ENCODE assay signal across 1 cellular context in genomic region chr17:45060382-45060823, GRCh38.
TF ChIP-seq lines count a peak whose summit lies in the region.

No MANE protein-coding gene starts in this region.

TF ChIP-seq in HepG2, 621 proteins besides CTCF, POLR2A, EP300 and RAD21 (continued from another document and continues in another):
- TF ChIP-seq ZHX2 (IDR thresholded peaks at IDR 0.05; ENCODE audit: low read depth) = no peak
- TF ChIP-seq ZHX2 (CRISPR knock-in tag; IDR thresholded peaks at IDR 0.05; ENCODE audit: borderline replicate concordance) = 0 out of 2 replicates have a peak, but pooled peaks have one; percentile 68
- no peak for TF ChIP-seq AFF4 (CRISPR knock-in tag; IDR thresholded peaks at IDR 0.05)
- TF ChIP-seq ATF4 (CRISPR knock-in tag; IDR thresholded peaks at IDR 0.05) = no peak
- TF ChIP-seq EZH2 (conservative IDR thresholded peaks at IDR 0.05; ENCODE audit: low read depth, low read length) = no peak
- no peak for TF ChIP-seq ASH2L (IDR thresholded peaks at IDR 0.05; ENCODE audit: insufficient read length, low read depth, low read length)
- no peak for TF ChIP-seq U2AF1 (optimal IDR thresholded peaks at IDR 0.05; ENCODE audit: low read depth, low read length)
- TF ChIP-seq ZSCAN20 (CRISPR knock-in tag; IDR thresholded peaks at IDR 0.05; ENCODE audit: borderline replicate concordance) = no peak
- TF ChIP-seq RNF219 (CRISPR knock-in tag; IDR thresholded peaks at IDR 0.05) = no peak
- TF ChIP-seq SNAI1 (CRISPR knock-in tag; IDR thresholded peaks at IDR 0.05; ENCODE audit: borderline replicate concordance) = 0 out of 2 replicates have a peak, but pooled peaks have one; percentile 2
- TF ChIP-seq ELF4 (CRISPR knock-in tag; IDR thresholded peaks at IDR 0.05; ENCODE audit: borderline replicate concordance) = no peak
- no peak for TF ChIP-seq ZNF18 (CRISPR knock-in tag; IDR thresholded peaks at IDR 0.05; ENCODE audit: insufficient replicate concordance)
- TF ChIP-seq ZNF446 (CRISPR knock-in tag; IDR thresholded peaks at IDR 0.05) = peak; percentile 42; the same call in 1 of the 2 replicates
- TF ChIP-seq PTBP1 (IDR thresholded peaks at IDR 0.05; ENCODE audit: low read depth, low read length, poor library complexity, severe bottlenecking) = no peak
- TF ChIP-seq DBP (CRISPR knock-in tag; IDR thresholded peaks at IDR 0.05; ENCODE audit: not compliant biosample characterization) = no peak
- TF ChIP-seq SMARCC2 (IDR thresholded peaks at IDR 0.05) = no peak
- no peak for TF ChIP-seq RFXANK (CRISPR knock-in tag; IDR thresholded peaks at IDR 0.05)
- no peak for TF ChIP-seq ZNF260 (CRISPR knock-in tag; IDR thresholded peaks at IDR 0.05; ENCODE audit: borderline replicate concordance, low read depth)
- no peak for TF ChIP-seq DMTF1 (CRISPR knock-in tag; IDR thresholded peaks at IDR 0.05)
- peak; percentile 53; the same call in 1 of the 2 replicates for TF ChIP-seq SALL2 (CRISPR knock-in tag; IDR thresholded peaks at IDR 0.05)
- TF ChIP-seq RFX3 (CRISPR knock-in tag; IDR thresholded peaks at IDR 0.05) = no peak
- no peak for TF ChIP-seq SIN3B (IDR thresholded peaks at IDR 0.05; ENCODE audit: low read length)
- no peak for TF ChIP-seq YEATS4 (CRISPR knock-in tag; IDR thresholded peaks at IDR 0.05; ENCODE audit: borderline replicate concordance)
- TF ChIP-seq ATF5 (CRISPR knock-in tag; IDR thresholded peaks at IDR 0.05; ENCODE audit: low read depth) = no peak
- TF ChIP-seq NFATC3 (CRISPR knock-in tag; IDR thresholded peaks at IDR 0.05) = no peak
- TF ChIP-seq SSRP1 (CRISPR knock-in tag; IDR thresholded peaks at IDR 0.05) = no peak
- no peak for TF ChIP-seq AGO1 (IDR thresholded peaks at IDR 0.05; ENCODE audit: low read depth, low read length, poor library complexity, severe bottlenecking)
- peak; percentile 24; the same call in 1 of the 2 replicates for TF ChIP-seq ZNF552 (CRISPR knock-in tag; IDR thresholded peaks at IDR 0.05; ENCODE audit: borderline replicate concordance)
- TF ChIP-seq SIN3A (IDR thresholded peaks at IDR 0.05; ENCODE audit: borderline replicate concordance, low read depth, low read length) = peak; percentile 60; the same call in 1 of the 2 replicates
- no peak for TF ChIP-seq GABPB1 (CRISPR knock-in tag; IDR thresholded peaks at IDR 0.05)
- TF ChIP-seq ZNF816 (CRISPR knock-in tag; IDR thresholded peaks at IDR 0.05; ENCODE audit: borderline replicate concordance) = peak; percentile 90; the same call in 1 of the 2 replicates
- no peak for TF ChIP-seq MAX (IDR thresholded peaks at IDR 0.05)
- no peak for TF ChIP-seq POLR2AphosphoS2 (IDR thresholded peaks at IDR 0.05; ENCODE audit: low read depth, low read length)
